19 cellular contexts compared by ENCODE assay signal in genomic region chr1:209102120-209102519, GRCh38.
"Had no signal": no experiment of that assay in that cellular context is flagged by ENCODE, and none has a peak within 500 bp of the region (broad histone marks: within the 10 kb centered on the region; RNA-seq: fewer than 3 reads in every experiment).

No MANE protein-coding gene starts in this region.

- H3K4me3 Mint-ChIP-seq: activated naive CD8-positive, alpha-beta T cell treated with anti-CD3 and anti-CD28 coated beads for 36 hours; central memory CD8-positive, alpha-beta T cell; effector memory CD8-positive, alpha-beta T cell; natural killer cell had no signal

- H3K4me3 ChIP-seq: breast epithelium, dorsolateral prefrontal cortex, esophagus muscularis mucosa, gastrocnemius medialis, prostate gland, spleen, upper lobe of left lung had no signal

- H3K4me1 Mint-ChIP-seq: activated naive CD8-positive, alpha-beta T cell treated with anti-CD3 and anti-CD28 coated beads for 36 hours; central memory CD8-positive, alpha-beta T cell; natural killer cell had no signal

- DNase-seq: activated CD4-positive, alpha-beta T cell treated with anti-CD3 and anti-CD28 coated beads for 1 hour; activated naive CD4-positive, alpha-beta T cell; activated naive CD8-positive, alpha-beta T cell treated with anti-CD3 and anti-CD28 coated beads for 36 hours; activated T-cell treated with anti-CD3 and anti-CD28 coated beads, Interleukin-2, amount 50 U/mL, for 1 hour; dorsolateral prefrontal cortex; effector memory CD8-positive, alpha-beta T cell; gastrocnemius medialis; head of caudate nucleus; midbrain; natural killer cell; spleen; stimulated activated CD4-positive, alpha-beta T cell treated with anti-CD3 and anti-CD28 coated beads, Interleukin-4, amount 100 ng/mL, for 24 hours; stimulated activated naive CD4-positive, alpha-beta T cell treated with Interleukin-2 at 50 U/mL for 16 hours; upper lobe of left lung had no signal

- H3K9me3 Mint-ChIP-seq: activated naive CD8-positive, alpha-beta T cell treated with anti-CD3 and anti-CD28 coated beads for 36 hours; activated T-helper 2 cell treated with anti-CD3 and anti-CD28 coated beads, Interferon-gamma antibody, Interleukin-2, Interleukin-4, amounts not matched to agents 10 μg/mL and 5 μg/mL and 100 μg/mL, durations not matched to agents 14 hours and 24 hours and 36 hours; central memory CD8-positive, alpha-beta T cell; effector memory CD8-positive, alpha-beta T cell; natural killer cell had no signal

- H3K27ac Mint-ChIP-seq: activated naive CD8-positive, alpha-beta T cell treated with anti-CD3 and anti-CD28 coated beads for 36 hours; activated T-helper 2 cell treated with anti-CD3 and anti-CD28 coated beads, Interferon-gamma antibody, Interleukin-2, Interleukin-4, amounts not matched to agents 10 μg/mL and 5 μg/mL and 100 μg/mL, durations not matched to agents 14 hours and 24 hours and 36 hours; effector memory CD8-positive, alpha-beta T cell; natural killer cell had no signal

- H3K36me3 Mint-ChIP-seq: activated naive CD8-positive, alpha-beta T cell treated with anti-CD3 and anti-CD28 coated beads for 36 hours; natural killer cell had no signal

- H3K9me3 ChIP-seq: breast epithelium, esophagus muscularis mucosa, gastrocnemius medialis, prostate gland, spleen, upper lobe of left lung had no signal

- H3K27me3 ChIP-seq: breast epithelium, esophagus muscularis mucosa, gastrocnemius medialis, upper lobe of left lung had no signal

- H3K4me1 ChIP-seq: breast epithelium, esophagus muscularis mucosa, gastrocnemius medialis, prostate gland, spleen, upper lobe of left lung had no signal

- ATAC-seq: effector memory CD8-positive, alpha-beta T cell; gastrocnemius medialis; natural killer cell had no signal

- H3K27ac ChIP-seq: breast epithelium, dorsolateral prefrontal cortex, esophagus muscularis mucosa, gastrocnemius medialis, prostate gland, spleen, upper lobe of left lung had no signal

- H3K36me3 ChIP-seq: breast epithelium, esophagus muscularis mucosa, gastrocnemius medialis, prostate gland, spleen, upper lobe of left lung had no signal
